In genomic region chr1:24586119-24586518, GRCh38 we compare ENCODE assay signal across 10 cellular contexts. TPM values are rescaled to one million over a fixed set of nuclear protein-coding genes. Genes with fewer than 3 reads are reported as not detected.
"Had no signal": no experiment of that assay in that cellular context is flagged by ENCODE, and none has a peak within 500 bp of the region (broad histone marks: within the 10 kb centered on the region; RNA-seq: fewer than 3 reads in every experiment).

No MANE protein-coding gene starts in this region.

- DNase-seq: H7, HFFc6, IMR-90, KBM-7 had no signal

- ATAC-seq: GM23338 had no signal

- H3K36me3 ChIP-seq: HAP-1 had no signal

- H2AFZ ChIP-seq: GM23338 had no signal

- H3K27ac ChIP-seq: HL-60, KMS-11 had no signal

- H3K4me2 ChIP-seq: GM23338 had no signal

- H3K4me3 ChIP-seq: GM23338, HAP-1 had no signal

- H3K9ac ChIP-seq: KMS-11 had no signal

RNA-seq across cellular contexts. Expression of gene NCMAP, which starts 30.2 kb away (rescaled TPM):
- total RNA-seq: H4, HFFc6, HT1080, IMR-90 had no signal
- polyA plus RNA-seq: IMR-90 had no signal
